ENCODE assay signal across 18 cellular contexts in the genomic region with DNA sequence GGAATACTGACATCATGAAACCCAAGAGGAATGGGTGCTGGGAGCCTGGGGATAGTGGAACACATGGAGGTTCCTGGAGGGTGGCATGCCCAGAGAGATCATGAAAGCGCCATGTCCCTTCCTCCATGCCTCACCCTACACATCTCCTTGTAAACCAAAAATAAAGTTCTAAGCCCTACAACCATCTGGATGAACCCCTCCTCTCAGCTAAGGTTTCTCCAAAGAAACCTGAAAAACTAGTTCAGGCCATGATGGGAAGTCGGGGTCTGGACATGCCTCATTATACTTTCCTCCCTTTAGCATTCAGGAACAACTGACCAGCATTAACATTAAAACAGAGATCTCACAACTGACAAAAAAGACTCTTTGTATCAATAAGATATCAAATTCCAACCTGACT.
"Had no signal": no experiment of that assay in that cellular context is flagged by ENCODE, and none has a peak within 500 bp of the region (broad histone marks: within the 10 kb centered on the region; RNA-seq: fewer than 3 reads in every experiment).

No MANE protein-coding gene starts in this region.

- H3K4me1 ChIP-seq: gastroesophageal sphincter, testis had no signal

- DNase-seq: effector memory CD8-positive, alpha-beta T cell; glutamatergic neuron; immature natural killer cell; naive thymus-derived CD4-positive, alpha-beta T cell; sigmoid colon; stimulated activated CD4-positive, alpha-beta T cell treated with anti-CD3 and anti-CD28 coated beads, Interleukin-2, amount 100 ng/mL, for 24 hours; stimulated activated CD4-positive, alpha-beta T cell treated with anti-CD3 and anti-CD28 coated beads, Interleukin-4, amount 100 ng/mL, for 4 hours; stimulated activated naive B cell treated with anti-CD40 and anti-IgM and Interleukin-4, amounts not matched to agents 10 μg/mL and 1 μg/mL and 100 μg/mL, for 72 hours; stimulated activated naive CD8-positive, alpha-beta T cell treated with anti-CD3 and anti-CD28 coated beads, Interleukin-15, amount 100 ng/mL, for 72 hours; testis had no signal

- H3K27me3 ChIP-seq: esophagus muscularis mucosa, gastroesophageal sphincter, neutrophil, sigmoid colon, testis, tibial nerve had no signal

- H3K27ac ChIP-seq: epithelial cell of prostate, esophagus muscularis mucosa, gastroesophageal sphincter, neutrophil, sigmoid colon, skin epidermis, testis, tibial nerve had no signal

- ATAC-seq: effector memory CD8-positive, alpha-beta T cell; gastroesophageal sphincter; naive thymus-derived CD4-positive, alpha-beta T cell; stimulated activated naive B cell treated with anti-CD40 and anti-IgM and Interleukin-4, amounts not matched to agents 10 μg/mL and 1 μg/mL and 100 μg/mL, for 72 hours; stimulated activated naive CD8-positive, alpha-beta T cell treated with anti-CD3 and anti-CD28 coated beads, Interleukin-15, amount 100 ng/mL, for 72 hours had no signal

- H3K9me3 ChIP-seq: esophagus muscularis mucosa, gastroesophageal sphincter, neutrophil, sigmoid colon, testis, tibial nerve had no signal

- FAIRE-seq: colon, keratinocyte had no signal

- H3K4me3 ChIP-seq: esophagus muscularis mucosa, gastroesophageal sphincter, sigmoid colon, skin epidermis, testis, tibial nerve had no signal

- H3K36me3 ChIP-seq: esophagus muscularis mucosa, gastroesophageal sphincter, neutrophil, sigmoid colon had no signal
